ENCODE assay signal across 8 cellular contexts in genomic region chr17:50943575-50943933, GRCh38.
DNase-seq lines count a peak whose midpoint lies in the region; ATAC-seq lines count a peak whose summit lies in the region.

No MANE protein-coding gene starts in this region.

- peak; percentile 63 for DNase-seq in activated effector memory CD4-positive, alpha-beta T cell treated with anti-CD3 and anti-CD28 coated beads, Interleukin-2, amount 50 U/mL, for 16 hours
- DNase-seq in activated effector memory CD4-positive, alpha-beta T cell treated with Interleukin-2 at 50 U/mL for 16 hours: no peak
- no peak for DNase-seq in activated naive CD8-positive, alpha-beta T cell treated with anti-CD3 and anti-CD28 coated beads for 36 hours
- DNase-seq in mesenteric fat pad (ENCODE audit: low spot score) (peak; percentile 80), MG63 (no peak)

- H3K27ac ChIP-seq in urinary bladder (ENCODE audit: low read depth): peak overlapping the region; percentile 90

- peak overlapping the region; percentile 78 for H3K4me3 Mint-ChIP-seq in activated naive CD8-positive, alpha-beta T cell treated with anti-CD3 and anti-CD28 coated beads for 36 hours

- H3K4me1 ChIP-seq in urinary bladder (ENCODE audit: insufficient read depth): no peaks in the 10 kb centered on the region

- 68% methylated on average over 8 of the region's 8 CpGs for WGBS in urinary bladder

- ATAC-seq in GM19023 (IDR thresholded peaks at IDR 0.05; ENCODE audit: unreplicated experiment) (no peak), GM18868 (IDR thresholded peaks at IDR 0.05; ENCODE audit: unreplicated experiment) (no peak)

- H3K27me3 Mint-ChIP-seq in activated naive CD8-positive, alpha-beta T cell treated with anti-CD3 and anti-CD28 coated beads for 36 hours: no peaks in the 10 kb centered on the region

- peaks cover 29% of the 10 kb centered on the region for H3K4me1 Mint-ChIP-seq in activated naive CD8-positive, alpha-beta T cell treated with anti-CD3 and anti-CD28 coated beads for 36 hours

- no peaks in the 10 kb centered on the region for H3K36me3 Mint-ChIP-seq in activated naive CD8-positive, alpha-beta T cell treated with anti-CD3 and anti-CD28 coated beads for 36 hours

- H3K4me3 ChIP-seq in urinary bladder (ENCODE audit: low read depth, low read length) (no peak overlapping the region), MG63 (no peak overlapping the region)

- no peaks in the 10 kb centered on the region for H3K9me3 ChIP-seq in MG63

- H3K36me3 ChIP-seq in urinary bladder (ENCODE audit: insufficient read depth): no peaks in the 10 kb centered on the region
- no peaks in the 10 kb centered on the region for H3K36me3 ChIP-seq in MG63

- peak overlapping the region; percentile 80 for H3K27ac Mint-ChIP-seq in activated naive CD8-positive, alpha-beta T cell treated with anti-CD3 and anti-CD28 coated beads for 36 hours

- H3K27me3 ChIP-seq in MG63: no peaks in the 10 kb centered on the region

- no peaks in the 10 kb centered on the region for H3K9me3 Mint-ChIP-seq in activated naive CD8-positive, alpha-beta T cell treated with anti-CD3 and anti-CD28 coated beads for 36 hours

Comparison
In these comparisons a context has a peak if more than half of its experiments do, and no peak if none do; other contexts are left out.
1. DNase-seq: peak in activated effector memory CD4-positive, alpha-beta T cell treated with anti-CD3 and anti-CD28 coated beads, Interleukin-2, amount 50 U/mL, for 16 hours (single experiment) and mesenteric fat pad (single experiment); none in activated effector memory CD4-positive, alpha-beta T cell treated with Interleukin-2 at 50 U/mL for 16 hours (single experiment), activated naive CD8-positive, alpha-beta T cell treated with anti-CD3 and anti-CD28 coated beads for 36 hours (single experiment) and MG63 (single experiment).